Comparison of ENCODE assay signal across 2 cellular contexts in the genomic region with DNA sequence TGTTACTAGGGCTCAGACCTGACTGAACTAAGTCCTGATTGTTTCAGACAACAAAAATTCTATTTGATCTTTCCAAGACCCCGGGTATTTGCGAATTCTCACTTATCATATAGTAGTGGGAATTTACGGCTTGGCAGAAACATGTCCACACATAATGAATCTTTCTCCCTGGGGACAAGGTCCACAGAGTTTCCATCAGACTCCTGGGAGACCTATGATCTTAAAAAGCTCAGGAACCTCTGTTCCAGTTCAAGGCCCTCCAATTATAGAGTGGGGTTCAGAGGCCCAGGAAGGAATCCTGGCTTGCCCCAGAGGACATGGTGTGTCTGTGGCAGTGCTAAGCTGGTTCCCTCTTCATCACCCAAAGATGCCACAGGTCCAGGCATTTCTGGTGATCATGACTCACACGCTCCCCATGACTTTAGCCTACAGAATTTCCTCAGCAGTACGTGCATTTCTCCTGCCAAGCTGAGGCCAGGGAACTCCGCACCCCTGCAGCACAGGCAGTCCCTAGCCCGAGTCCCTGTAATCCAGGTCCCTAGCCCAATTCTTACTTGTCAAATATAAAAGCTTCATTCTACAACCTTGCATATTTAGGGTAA.
TF ChIP-seq lines count a peak whose summit lies in the region.

No MANE protein-coding gene starts in this region.

TF ChIP-seq in HEK293, 187 proteins besides CTCF, POLR2A, EP300 and RAD21 (continued from another document):
- TF ChIP-seq HIC1 (tag by site-specific recombination; IDR thresholded peaks at IDR 0.05), result no peak

TF ChIP-seq in WTC11, 78 proteins besides CTCF, POLR2A, EP300 and RAD21 (continued from another document):
- no peak for TF ChIP-seq ETV6 (CRISPR knock-in tag; IDR thresholded peaks at IDR 0.05)
- TF ChIP-seq NR3C1 (CRISPR knock-in tag; conservative IDR thresholded peaks at IDR 0.05; ENCODE audit: low read depth), result no peak
- no peak for TF ChIP-seq ATF6 (CRISPR knock-in tag; IDR thresholded peaks at IDR 0.05)
- TF ChIP-seq ZNF121 (CRISPR knock-in tag; IDR thresholded peaks at IDR 0.05), result no peak
- TF ChIP-seq, protein P1, sequence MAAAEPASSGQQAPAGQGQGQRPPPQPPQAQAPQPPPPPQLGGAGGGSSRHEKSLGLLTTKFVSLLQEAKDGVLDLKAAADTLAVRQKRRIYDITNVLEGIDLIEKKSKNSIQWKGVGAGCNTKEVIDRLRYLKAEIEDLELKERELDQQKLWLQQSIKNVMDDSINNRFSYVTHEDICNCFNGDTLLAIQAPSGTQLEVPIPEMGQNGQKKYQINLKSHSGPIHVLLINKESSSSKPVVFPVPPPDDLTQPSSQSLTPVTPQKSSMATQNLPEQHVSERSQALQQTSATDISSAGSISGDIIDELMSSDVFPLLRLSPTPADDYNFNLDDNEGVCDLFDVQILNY (CRISPR knock-in tag; IDR thresholded peaks at IDR 0.05), result no peak
- TF ChIP-seq MYBL2 (CRISPR knock-in tag; IDR thresholded peaks at IDR 0.05), result no peak
- no peak for TF ChIP-seq NFE2L1 (CRISPR knock-in tag; IDR thresholded peaks at IDR 0.05)
- TF ChIP-seq, protein P2, sequence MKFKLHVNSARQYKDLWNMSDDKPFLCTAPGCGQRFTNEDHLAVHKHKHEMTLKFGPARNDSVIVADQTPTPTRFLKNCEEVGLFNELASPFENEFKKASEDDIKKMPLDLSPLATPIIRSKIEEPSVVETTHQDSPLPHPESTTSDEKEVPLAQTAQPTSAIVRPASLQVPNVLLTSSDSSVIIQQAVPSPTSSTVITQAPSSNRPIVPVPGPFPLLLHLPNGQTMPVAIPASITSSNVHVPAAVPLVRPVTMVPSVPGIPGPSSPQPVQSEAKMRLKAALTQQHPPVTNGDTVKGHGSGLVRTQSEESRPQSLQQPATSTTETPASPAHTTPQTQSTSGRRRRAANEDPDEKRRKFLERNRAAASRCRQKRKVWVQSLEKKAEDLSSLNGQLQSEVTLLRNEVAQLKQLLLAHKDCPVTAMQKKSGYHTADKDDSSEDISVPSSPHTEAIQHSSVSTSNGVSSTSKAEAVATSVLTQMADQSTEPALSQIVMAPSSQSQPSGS (CRISPR knock-in tag; IDR thresholded peaks at IDR 0.05; ENCODE audit: borderline replicate concordance, low read depth), result no peak
- no peak for TF ChIP-seq SMAD3 (CRISPR knock-in tag; IDR thresholded peaks at IDR 0.05; ENCODE audit: borderline replicate concordance)
- TF ChIP-seq MAX (CRISPR knock-in tag; IDR thresholded peaks at IDR 0.05), result no peak
- no peak for TF ChIP-seq ATF1 (CRISPR knock-in tag; IDR thresholded peaks at IDR 0.05)
- TF ChIP-seq, protein P3, sequence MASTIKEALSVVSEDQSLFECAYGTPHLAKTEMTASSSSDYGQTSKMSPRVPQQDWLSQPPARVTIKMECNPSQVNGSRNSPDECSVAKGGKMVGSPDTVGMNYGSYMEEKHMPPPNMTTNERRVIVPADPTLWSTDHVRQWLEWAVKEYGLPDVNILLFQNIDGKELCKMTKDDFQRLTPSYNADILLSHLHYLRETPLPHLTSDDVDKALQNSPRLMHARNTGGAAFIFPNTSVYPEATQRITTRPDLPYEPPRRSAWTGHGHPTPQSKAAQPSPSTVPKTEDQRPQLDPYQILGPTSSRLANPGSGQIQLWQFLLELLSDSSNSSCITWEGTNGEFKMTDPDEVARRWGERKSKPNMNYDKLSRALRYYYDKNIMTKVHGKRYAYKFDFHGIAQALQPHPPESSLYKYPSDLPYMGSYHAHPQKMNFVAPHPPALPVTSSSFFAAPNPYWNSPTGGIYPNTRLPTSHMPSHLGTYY (CRISPR knock-in tag; IDR thresholded peaks at IDR 0.05), result no peak
- no peak for TF ChIP-seq HMGA2 (CRISPR knock-in tag; IDR thresholded peaks at IDR 0.05)
